18 cellular contexts compared by ENCODE assay signal in the genomic region with DNA sequence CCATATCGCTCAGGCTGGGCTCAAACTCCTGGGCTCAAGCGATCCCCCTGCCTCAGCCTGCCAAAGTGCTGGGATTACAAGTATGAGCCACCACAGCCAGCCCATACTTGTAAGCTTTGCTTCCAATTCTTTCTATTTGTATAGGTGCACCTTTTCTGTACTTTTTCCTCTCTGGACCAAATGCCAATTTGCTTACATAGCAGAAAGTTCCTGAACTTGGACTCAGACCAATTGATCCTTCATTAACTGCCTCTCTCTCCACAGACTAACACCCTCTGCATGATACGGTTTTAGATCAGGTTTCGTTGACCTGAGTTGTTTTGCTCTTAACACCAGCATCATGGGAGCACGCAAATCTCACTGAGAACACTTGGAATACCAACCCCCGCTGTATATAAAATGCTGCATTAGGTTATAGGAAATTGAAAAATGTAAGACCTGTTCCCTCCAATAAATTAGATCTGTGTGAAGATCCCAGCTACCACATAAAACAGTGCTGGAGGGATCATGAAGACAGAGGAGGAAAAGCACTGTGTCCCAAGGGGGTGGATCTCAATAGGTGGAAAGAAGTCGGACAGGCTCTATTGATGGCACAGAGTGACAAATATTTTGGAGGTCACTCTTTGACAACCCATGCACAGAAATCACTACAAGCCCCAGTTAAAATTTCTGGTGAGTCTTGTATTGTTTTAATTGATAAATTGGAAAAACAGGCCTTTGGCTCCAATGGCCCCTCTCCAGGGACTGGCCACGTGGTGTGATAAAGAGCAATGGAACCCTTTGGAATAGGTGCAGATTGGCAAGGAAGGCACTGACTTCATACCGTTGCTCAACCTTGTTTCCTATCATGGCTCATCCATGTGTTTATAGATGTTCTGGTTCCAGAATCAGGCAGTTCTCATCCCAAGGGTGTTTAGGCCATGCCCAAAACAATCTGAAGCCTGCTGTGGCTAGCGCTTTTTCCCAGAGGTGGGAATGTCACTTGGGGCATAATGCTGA. TPM values are rescaled to one million over a fixed set of nuclear protein-coding genes. Genes with fewer than 3 reads are reported as not detected.
A peak's percentile ranks its signal among the peaks of the same experiment; 100 is the strongest.
DNase-seq lines count a peak whose midpoint lies in the region; ATAC-seq, FAIRE-seq and TF ChIP-seq lines count a peak whose summit lies in the region.
"Had no signal": no experiment of that assay in that cellular context is flagged by ENCODE, and none has a peak within 500 bp of the region (broad histone marks: within the 10 kb centered on the region; RNA-seq: fewer than 3 reads in every experiment).

No MANE protein-coding gene starts in this region.

- no peak overlapping the region for H3K9ac ChIP-seq in BLaER1
- H3K9ac ChIP-seq in liver (ENCODE audit: low read depth in 1 of 2, low read length in 2 of 2) = no peak overlapping the region
- H3K9ac ChIP-seq in mesenchymal stem cell (ENCODE audit: low read length) = no peak overlapping the region

- H4K8ac ChIP-seq in mesenchymal stem cell (ENCODE audit: low read length) = no peak overlapping the region

- H3K4me3 ChIP-seq in BLaER1 (no peak overlapping the region), bronchial epithelial cell (ENCODE audit: low read depth, low read length) (no peak overlapping the region), liver (ENCODE audit: low read depth in 1 of 3, low read length in 3 of 3) (no peak overlapping the region), mesenchymal stem cell (ENCODE audit: insufficient read depth in 1 of 2, low read depth in 1 of 2, low read length in 2 of 2) (no peak overlapping the region)
- H3K4me3 ChIP-seq: PC-9 had no signal

- no peak overlapping the region for H2BK12ac ChIP-seq in mesenchymal stem cell (ENCODE audit: low read length in 2 of 2)

- H3K23ac ChIP-seq in mesenchymal stem cell (ENCODE audit: low read length in 2 of 2) = no peak overlapping the region

- no peaks in the 10 kb centered on the region for H4K20me1 ChIP-seq in BLaER1

- DNase-seq in NCI-H2029 (lab: John Stamatoyannopoulos, UW) (peak; percentile 19), bronchial epithelial cell (ENCODE audit: low read depth) (peak; percentile 45), mesenchymal stem cell (no peak)
- no peak for DNase-seq in stimulated activated CD4-positive, alpha-beta T cell treated with anti-CD3 and anti-CD28 coated beads, Interleukin-1b, Interleukin-23, amount 100 ng/mL, for 48 hours
- DNase-seq: BE2C; CD4-positive, alpha-beta memory T cell; DMS79; H9; NCI-H2107; NCI-H446 treated with DMSO at 0.1 percent for 48 hours; NCI-H748 treated with DMSO at 0.1 percent for 48 hours; PC-9 had no signal

- H3K4ac ChIP-seq in mesenchymal stem cell (ENCODE audit: low read depth in 1 of 2, low read length in 2 of 2) = no peak overlapping the region

- no peak overlapping the region for H3K18ac ChIP-seq in mesenchymal stem cell (ENCODE audit: low read depth in 1 of 2, low read length in 2 of 2)

- 59% methylated on average over 10 of the region's 10 CpGs for WGBS in liver
- 79% methylated on average over 8 of the region's 10 CpGs for WGBS in mesenchymal stem cell

- TF ChIP-seq CTCF in bronchial epithelial cell (IDR thresholded peaks at IDR 0.05; ENCODE audit: insufficient read depth, low read length, severe bottlenecking) (no peak), liver (IDR thresholded peaks at IDR 0.05; ENCODE audit: low read depth, low read length, missing input control) (no peak)

- H3K9me3 ChIP-seq in BLaER1 (no peaks in the 10 kb centered on the region), liver (ENCODE audit: control insufficient read depth in 4 of 4, low read length in 3 of 4) (no peaks in the 10 kb centered on the region), mesenchymal stem cell (ENCODE audit: control insufficient read depth, low read length) (no peaks in the 10 kb centered on the region)
- H3K9me3 ChIP-seq: BE2C had no signal

- H2AK5ac ChIP-seq in mesenchymal stem cell (ENCODE audit: low read length, severe bottlenecking) = no peak overlapping the region

- H2BK15ac ChIP-seq in mesenchymal stem cell (ENCODE audit: low read depth, poor library complexity, severe bottlenecking) = no peak overlapping the region

- no peak overlapping the region for H2BK120ac ChIP-seq in mesenchymal stem cell (ENCODE audit: low read depth, low read length)

- H3K36me3 ChIP-seq in BLaER1 (no peaks in the 10 kb centered on the region), bronchial epithelial cell (ENCODE audit: control insufficient read depth, insufficient read depth, low read length) (no peaks in the 10 kb centered on the region), liver (ENCODE audit: control insufficient read depth in 4 of 4, insufficient read depth in 3 of 4, low read depth in 1 of 4, low read length in 3 of 4) (no peaks in the 10 kb centered on the region), mesenchymal stem cell (ENCODE audit: control insufficient read depth in 1 of 2, insufficient read depth in 2 of 2, low read depth in 1 of 2, low read length in 2 of 2) (peaks cover 0 to 18% of the 10 kb centered on the region in 2 experiments)
- H3K36me3 ChIP-seq: BE2C had no signal

- TF ChIP-seq RAD21 in liver (IDR thresholded peaks at IDR 0.05) = peak; percentile 31 to 42

- H2AFZ ChIP-seq in mesenchymal stem cell (ENCODE audit: low read depth, low read length) = no peak overlapping the region
- H2AFZ ChIP-seq: PC-9 had no signal

- no peak for FAIRE-seq in bronchial epithelial cell (lab: Jason Lieb, UNC)
- FAIRE-seq: HTR-8/SVneo had no signal

- no peaks in the 10 kb centered on the region for H3K79me1 ChIP-seq in mesenchymal stem cell (replicated peaks; ENCODE audit: low read length, poor library complexity, severe bottlenecking)

- H3K27ac ChIP-seq in BLaER1 (no peak overlapping the region), liver (ENCODE audit: low read depth in 1 of 2, low read length in 2 of 2) (peak overlapping the region; percentile 70 to 79), mesenchymal stem cell (ENCODE audit: low read length, poor library complexity, severe bottlenecking) (no peak overlapping the region)
- H3K27ac ChIP-seq: HL-60, PC-9 had no signal

- peaks cover 36% of the 10 kb centered on the region for H3K4me1 ChIP-seq in BLaER1
- peaks cover 12 to 35% (median 23%) of the 10 kb centered on the region in 4 donors for H3K4me1 ChIP-seq in liver (ENCODE audit: control insufficient read depth in 4 of 4, insufficient read depth in 4 of 4, low read length in 3 of 4)
- peaks cover 7% of the 10 kb centered on the region for H3K4me1 ChIP-seq in mesenchymal stem cell (ENCODE audit: control insufficient read depth, insufficient read depth, low read depth, low read length)
- H3K4me1 ChIP-seq: BE2C had no signal

- no peak overlapping the region for H3K14ac ChIP-seq in mesenchymal stem cell (ENCODE audit: low read length in 2 of 2)

- ATAC-seq in HG03097 (IDR thresholded peaks at IDR 0.05; ENCODE audit: low FRiP score, unreplicated experiment) = no peak

- H4K91ac ChIP-seq in mesenchymal stem cell (ENCODE audit: low read length) = no peak overlapping the region

- 0 out of 2 replicates have a peak overlapping the region, but pooled peaks have one; percentile 3 for H3K4me2 ChIP-seq in BLaER1
- no peak overlapping the region for H3K4me2 ChIP-seq in mesenchymal stem cell (ENCODE audit: low read length, poor library complexity, severe bottlenecking)
- H3K4me2 ChIP-seq: PC-9 had no signal

- no peak overlapping the region for H2BK5ac ChIP-seq in mesenchymal stem cell (ENCODE audit: low read depth, low read length, poor library complexity, severe bottlenecking)

- H3K27me3 ChIP-seq in BLaER1 = no peaks in the 10 kb centered on the region
- H3K27me3 ChIP-seq in bronchial epithelial cell (ENCODE audit: control insufficient read depth, insufficient read depth, low read length) = no peaks in the 10 kb centered on the region
- H3K27me3 ChIP-seq in liver (ENCODE audit: control insufficient read depth in 4 of 4, insufficient read depth in 4 of 4, low read length in 3 of 4) = no peaks in the 10 kb centered on the region
- H3K27me3 ChIP-seq in mesenchymal stem cell (ENCODE audit: control insufficient read depth in 1 of 2, insufficient read depth in 1 of 2, low read length in 2 of 2) = no peaks in the 10 kb centered on the region

TF ChIP-seq in liver, 16 proteins besides CTCF, POLR2A, EP300 and RAD21 (continues in another document):
- TF ChIP-seq FOXA1 (IDR thresholded peaks at IDR 0.05) = peak; percentile 50
- TF ChIP-seq EGR1 (IDR thresholded peaks at IDR 0.05; ENCODE audit: low read depth in 2 of 2) = peak in 1 of 2 donors; percentile 73
- no peak for TF ChIP-seq ATF3 (IDR thresholded peaks at IDR 0.05)
- no peak for TF ChIP-seq NR2F2 (IDR thresholded peaks at IDR 0.05)
- TF ChIP-seq, protein P1, sequence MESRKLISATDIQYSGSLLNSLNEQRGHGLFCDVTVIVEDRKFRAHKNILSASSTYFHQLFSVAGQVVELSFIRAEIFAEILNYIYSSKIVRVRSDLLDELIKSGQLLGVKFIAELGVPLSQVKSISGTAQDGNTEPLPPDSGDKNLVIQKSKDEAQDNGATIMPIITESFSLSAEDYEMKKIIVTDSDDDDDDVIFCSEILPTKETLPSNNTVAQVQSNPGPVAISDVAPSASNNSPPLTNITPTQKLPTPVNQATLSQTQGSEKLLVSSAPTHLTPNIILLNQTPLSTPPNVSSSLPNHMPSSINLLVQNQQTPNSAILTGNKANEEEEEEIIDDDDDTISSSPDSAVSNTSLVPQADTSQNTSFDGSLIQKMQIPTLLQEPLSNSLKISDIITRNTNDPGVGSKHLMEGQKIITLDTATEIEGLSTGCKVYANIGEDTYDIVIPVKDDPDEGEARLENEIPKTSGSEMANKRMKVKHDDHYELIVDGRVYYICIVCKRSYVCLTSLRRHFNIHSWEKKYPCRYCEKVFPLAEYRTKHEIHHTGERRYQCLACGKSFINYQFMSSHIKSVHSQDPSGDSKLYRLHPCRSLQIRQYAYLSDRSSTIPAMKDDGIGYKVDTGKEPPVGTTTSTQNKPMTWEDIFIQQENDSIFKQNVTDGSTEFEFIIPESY (IDR thresholded peaks at IDR 0.05) = peak; percentile 55
- no peak for TF ChIP-seq GABPA (IDR thresholded peaks at IDR 0.05 in 1 of 2, conservative IDR thresholded peaks at IDR 0.05 in 1 of 2)
- peak; percentile 54 to 83 for TF ChIP-seq HNF4A (conservative IDR thresholded peaks at IDR 0.05)
- peak; percentile 95 for TF ChIP-seq YY1 (IDR thresholded peaks at IDR 0.05)

RNA-seq across cellular contexts. Expression of gene ISM1, which starts 51.2 kb away (rescaled TPM):
- not detected in 2 replicates for total RNA-seq in bronchial epithelial cell
- 1 to 10 TPM in 1 of 2 donors, not detected in 1; 6.4 TPM for total RNA-seq in liver
- 1 to 10 TPM in 1 of 2 donors, under 1 TPM in 1; 0.82 to 1.2 TPM for polyA plus RNA-seq in liver
- not detected for polyA plus RNA-seq in mesenchymal stem cell (2013, experiment 1 of 2)
- polyA plus RNA-seq in mesenchymal stem cell (2013, experiment 2 of 2) = 0.03 TPM
- total RNA-seq: G401, PC-9 had no signal

Comparison
In these comparisons a context has a peak if more than half of its experiments do, and no peak if none do; other contexts are left out.
1. H3K27ac ChIP-seq: peak in liver (2 of 2); none in BLaER1 (single experiment) and mesenchymal stem cell (single experiment).
2. DNase-seq: peak in NCI-H2029 (single experiment) and bronchial epithelial cell (single experiment); none in stimulated activated CD4-positive, alpha-beta T cell treated with anti-CD3 and anti-CD28 coated beads, Interleukin-1b, Interleukin-23, amount 100 ng/mL, for 48 hours (single experiment) and mesenchymal stem cell (single experiment).